1 cellular context compared by ENCODE assay signal in genomic region chr11:518463-519202, GRCh38.
A peak's percentile ranks its signal among the peaks of the same experiment; 100 is the strongest.
TF ChIP-seq lines count a peak whose summit lies in the region.

No MANE protein-coding gene starts in this region.

TF ChIP-seq in HepG2, 621 proteins besides CTCF, POLR2A, EP300 and RAD21 (continued from another document and continues in another):
- TF ChIP-seq THAP7 (CRISPR knock-in tag; IDR thresholded peaks at IDR 0.05) (no peak), ZNF740 (CRISPR knock-in tag; IDR thresholded peaks at IDR 0.05) (peak; percentile 21; the same call in 1 of the 2 replicates), ZNF766 (CRISPR knock-in tag; IDR thresholded peaks at IDR 0.05; ENCODE audit: borderline replicate concordance) (no peak), GABPB1 (CRISPR knock-in tag; IDR thresholded peaks at IDR 0.05) (peak; percentile 80), ZSCAN20 (CRISPR knock-in tag; IDR thresholded peaks at IDR 0.05; ENCODE audit: borderline replicate concordance) (no peak), NFKBIZ (CRISPR knock-in tag; IDR thresholded peaks at IDR 0.05) (no peak), PAX8 (CRISPR knock-in tag; IDR thresholded peaks at IDR 0.05; ENCODE audit: borderline replicate concordance) (no peak), ZFY (CRISPR knock-in tag; IDR thresholded peaks at IDR 0.05) (peak; percentile 56), PREB (CRISPR knock-in tag; IDR thresholded peaks at IDR 0.05) (no peak), MXI1 (IDR thresholded peaks at IDR 0.05; ENCODE audit: borderline replicate concordance, low read depth, low read length) (peak; percentile 81; the same call in 1 of the 3 replicates), KDM1A (CRISPR knock-in tag; IDR thresholded peaks at IDR 0.05) (no peak), RARG (CRISPR knock-in tag; IDR thresholded peaks at IDR 0.05; ENCODE audit: low read depth) (no peak), NCOA5 (CRISPR knock-in tag; IDR thresholded peaks at IDR 0.05) (no peak), UBTF (CRISPR knock-in tag; IDR thresholded peaks at IDR 0.05) (peak; percentile 91), KDM2A (CRISPR knock-in tag; IDR thresholded peaks at IDR 0.05; ENCODE audit: borderline replicate concordance, low read depth) (peak; percentile 93), ZNF574 (CRISPR knock-in tag; IDR thresholded peaks at IDR 0.05) (peak; percentile 70), ZKSCAN1 (IDR thresholded peaks at IDR 0.05; ENCODE audit: low read length) (no peak), ZNF101 (CRISPR knock-in tag; IDR thresholded peaks at IDR 0.05; ENCODE audit: borderline replicate concordance, low read depth) (no peak), PHF20 (CRISPR knock-in tag; IDR thresholded peaks at IDR 0.05) (peak; percentile 24; the same call in 1 of the 2 replicates), CAMTA2 (CRISPR knock-in tag; IDR thresholded peaks at IDR 0.05; ENCODE audit: borderline replicate concordance) (0 out of 2 replicates have a peak, but pooled peaks have one; percentile 31), ISL2 (CRISPR knock-in tag; IDR thresholded peaks at IDR 0.05) (peak; percentile 38; the same call in 1 of the 2 replicates), HNRNPUL1 (IDR thresholded peaks at IDR 0.05; ENCODE audit: low read depth, low read length) (no peak), ELF3 (CRISPR knock-in tag; IDR thresholded peaks at IDR 0.05) (peak; percentile 64), ZBTB1 (CRISPR knock-in tag; IDR thresholded peaks at IDR 0.05; ENCODE audit: borderline replicate concordance) (no peak), ELK4 (CRISPR knock-in tag; IDR thresholded peaks at IDR 0.05; ENCODE audit: borderline replicate concordance) (no peak), ADNP (CRISPR knock-in tag; IDR thresholded peaks at IDR 0.05) (no peak), ZNF598 (CRISPR knock-in tag; IDR thresholded peaks at IDR 0.05; ENCODE audit: borderline replicate concordance) (no peak), ZC3H13 (CRISPR knock-in tag; IDR thresholded peaks at IDR 0.05) (peak; percentile 72; the same call in 1 of the 2 replicates), MAFF (IDR thresholded peaks at IDR 0.05; ENCODE audit: low read depth, low read length) (no peak), ZNF7 (CRISPR knock-in tag; IDR thresholded peaks at IDR 0.05) (no peak), ZNF496 (CRISPR knock-in tag; IDR thresholded peaks at IDR 0.05; ENCODE audit: insufficient replicate concordance) (no peak), TFDP2 (CRISPR knock-in tag; IDR thresholded peaks at IDR 0.05) (no peak), ZSCAN31 (CRISPR knock-in tag; IDR thresholded peaks at IDR 0.05; ENCODE audit: low read depth) (peak; percentile 83), CEBPG (CRISPR knock-in tag; IDR thresholded peaks at IDR 0.05) (no peak), HNRNPLL (IDR thresholded peaks at IDR 0.05; ENCODE audit: low read depth, low read length, poor library complexity, severe bottlenecking) (peak; percentile 93), BHLHE40 (IDR thresholded peaks at IDR 0.05; ENCODE audit: low read length) (peak; percentile 87), MXD1 (CRISPR knock-in tag; IDR thresholded peaks at IDR 0.05) (peak; percentile 66; the same call in 1 of the 2 replicates), HIVEP1 (CRISPR knock-in tag; IDR thresholded peaks at IDR 0.05) (peak; percentile 47; the same call in 1 of the 2 replicates), JDP2 (CRISPR knock-in tag; IDR thresholded peaks at IDR 0.05; ENCODE audit: borderline replicate concordance) (no peak; the same call in 1 of the 2 replicates), ZNF639 (CRISPR knock-in tag; conservative IDR thresholded peaks at IDR 0.05) (peak; percentile 64), JUND (CRISPR knock-in tag; IDR thresholded peaks at IDR 0.05) (0 out of 2 replicates have a peak, but pooled peaks have one; percentile 10), PCBP1 (IDR thresholded peaks at IDR 0.05; ENCODE audit: borderline replicate concordance, low read depth, low read length) (no peak), NR0B2 (CRISPR knock-in tag; IDR thresholded peaks at IDR 0.05) (peak; percentile 72; the same call in 1 of the 2 replicates), TRIM24 (CRISPR knock-in tag; IDR thresholded peaks at IDR 0.05) (no peak), MXD4 (CRISPR knock-in tag; IDR thresholded peaks at IDR 0.05) (peak; percentile 65; the same call in 1 of the 2 replicates), YEATS4 (CRISPR knock-in tag; IDR thresholded peaks at IDR 0.05; ENCODE audit: borderline replicate concordance) (peak; percentile 55; the same call in 1 of the 2 replicates), CBX1 (IDR thresholded peaks at IDR 0.05; ENCODE audit: low read depth) (peak; percentile 18), TBX3 (IDR thresholded peaks at IDR 0.05; ENCODE audit: borderline replicate concordance) (no peak), ZBED4 (CRISPR knock-in tag; IDR thresholded peaks at IDR 0.05; ENCODE audit: borderline replicate concordance) (peak; percentile 93; the same call in 1 of the 2 replicates), ZNF616 (CRISPR knock-in tag; IDR thresholded peaks at IDR 0.05; ENCODE audit: low read depth) (peak; percentile 56; the same call in 1 of the 2 replicates)
